ENCODE assay signal across 8 cellular contexts in the genomic region with DNA sequence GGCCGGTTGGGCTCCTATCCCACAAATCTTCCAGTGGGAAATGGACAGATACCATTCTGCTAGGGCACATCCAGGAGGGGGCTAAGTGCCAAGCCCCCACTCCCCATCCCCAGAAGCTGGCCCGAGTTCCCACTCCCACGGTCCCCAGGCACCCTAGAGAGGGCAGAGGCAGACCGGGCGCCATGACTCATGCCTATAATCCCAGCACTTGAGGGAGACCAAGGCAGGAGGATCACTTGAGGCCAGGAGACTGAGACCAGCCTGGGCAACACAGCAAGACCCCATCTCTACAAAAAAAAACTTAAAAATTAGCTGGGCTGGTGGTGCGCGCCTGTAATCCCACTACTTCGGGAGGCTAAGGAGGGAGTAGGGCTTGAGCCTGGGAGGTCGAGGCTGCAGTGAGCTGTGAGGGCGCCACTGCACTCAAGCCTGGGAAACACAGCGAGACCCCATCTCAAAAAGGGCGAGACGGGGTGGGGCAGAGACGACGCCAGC. TPM values are rescaled to one million over a fixed set of nuclear protein-coding genes. Genes with fewer than 3 reads are reported as not detected.
DNase-seq lines count a peak whose midpoint lies in the region; ATAC-seq and TF ChIP-seq lines count a peak whose summit lies in the region.

No MANE protein-coding gene starts in this region.

- H3K4me1 Mint-ChIP-seq in naive thymus-derived CD8-positive, alpha-beta T cell = peaks cover 16 to 57% (median 47%) of the 10 kb centered on the region in 4 donors

- H3K27me3 ChIP-seq in Karpas-422 (ENCODE audit: low read length) (no peaks in the 10 kb centered on the region), duodenal mucosa (ENCODE audit: control insufficient read depth in 1 of 2, insufficient read depth in 2 of 2, low read length in 2 of 2) (no peaks in the 10 kb centered on the region)

- peaks cover 4 to 13% (median 5%) of the 10 kb centered on the region in 3 donors for H3K36me3 Mint-ChIP-seq in naive thymus-derived CD8-positive, alpha-beta T cell

- intact Hi-C loops in sciatic nerve (cut with DNase I) = no loop called here

- no peak overlapping the region for H3K9ac ChIP-seq in Karpas-422 (ENCODE audit: low read length)
- peak overlapping the region in 1 of 2 donors; percentile 43 for H3K9ac ChIP-seq in duodenal mucosa (ENCODE audit: low read depth in 1 of 2, low read length in 2 of 2)

- no peak for DNase-seq in AG10803 (ENCODE audit: low read depth)
- DNase-seq in Karpas-422 = no peak
- no peak for DNase-seq in naive thymus-derived CD8-positive, alpha-beta T cell
- DNase-seq in sciatic nerve (ENCODE audit: low spot score) = no peak
- no peak for DNase-seq in hypothalamus (lab: John Stamatoyannopoulos, UW)
- no peak for DNase-seq in A172 (ENCODE audit: low spot score)

- H3K9me2 ChIP-seq in Karpas-422 (replicated peaks; ENCODE audit: insufficient read depth, low read length) = no peaks in the 10 kb centered on the region

- H3K27me3 Mint-ChIP-seq in naive thymus-derived CD8-positive, alpha-beta T cell = no peaks in the 10 kb centered on the region

- no peak for ATAC-seq in naive thymus-derived CD8-positive, alpha-beta T cell
- no peak for ATAC-seq in sciatic nerve
- ATAC-seq in HG02623 (IDR thresholded peaks at IDR 0.05; ENCODE audit: unreplicated experiment) = no peak

- peak overlapping the region; percentile 53 for H3K4me2 ChIP-seq in Karpas-422 (ENCODE audit: low read depth, low read length, poor library complexity, severe bottlenecking)

- no peak overlapping the region for H3K27ac ChIP-seq in Karpas-422 (ENCODE audit: low read length)
- H3K27ac ChIP-seq in duodenal mucosa (ENCODE audit: low read depth, low read length) = no peak overlapping the region

- H3K9me3 Mint-ChIP-seq in naive thymus-derived CD8-positive, alpha-beta T cell = peaks cover 0 to 4% (median 0%) of the 10 kb centered on the region in 9 donors

- TF ChIP-seq CTCF in AG10803 (conservative IDR thresholded peaks at IDR 0.05; ENCODE audit: low read length) = no peak

- no peak overlapping the region for H2AFZ ChIP-seq in Karpas-422 (ENCODE audit: low read length)

- no peaks in the 10 kb centered on the region for H4K20me1 ChIP-seq in Karpas-422 (ENCODE audit: insufficient read depth, low read depth, low read length)

- peak overlapping the region; percentile 75 to 89 (median 84) for H3K4me3 Mint-ChIP-seq in naive thymus-derived CD8-positive, alpha-beta T cell

- H3K9me3 ChIP-seq in Karpas-422 (ENCODE audit: low read length) (no peaks in the 10 kb centered on the region), duodenal mucosa (ENCODE audit: control insufficient read depth in 1 of 2, low read length in 2 of 2) (no peaks in the 10 kb centered on the region)

- POLR2A ChIA-PET in naive thymus-derived CD8-positive, alpha-beta T cell (lab: Charles Lee) = no interaction called here

- peak overlapping the region; percentile 31 to 90 (median 79) for H3K27ac Mint-ChIP-seq in naive thymus-derived CD8-positive, alpha-beta T cell

- H3K4me1 ChIP-seq in Karpas-422 (ENCODE audit: low read length) (peaks cover 9% of the 10 kb centered on the region), duodenal mucosa (ENCODE audit: control insufficient read depth in 1 of 2, insufficient read depth in 2 of 2, low read length in 2 of 2) (peaks cover 15 to 23% of the 10 kb centered on the region in 2 donors)

- H3K4me3 ChIP-seq in AG10803 (ENCODE audit: low read length) (peak overlapping the region; percentile 74), Karpas-422 (ENCODE audit: low read length) (peak overlapping the region; percentile 51; the same call in 1 of the 2 replicates), duodenal mucosa (ENCODE audit: low read depth in 1 of 2, low read length in 2 of 2) (peak overlapping the region; percentile 69 to 71)

- H3K79me2 ChIP-seq in Karpas-422 (ENCODE audit: low read length) = no peaks in the 10 kb centered on the region

- no peaks in the 10 kb centered on the region for H3K36me3 ChIP-seq in Karpas-422 (ENCODE audit: insufficient read depth, low read length)
- no peaks in the 10 kb centered on the region for H3K36me3 ChIP-seq in duodenal mucosa (ENCODE audit: control insufficient read depth in 1 of 2, insufficient read depth in 2 of 2, low read length in 2 of 2)

RNA-seq across cellular contexts. Expression of a gene that starts 0.9 kb away (rescaled TPM):
- total RNA-seq in Karpas-422 (2014; rRNA removed; shearing (Covaris generic); ENCODE audit: low replicate concordance) = 3.1 and 8.1 TPM in 2 replicates
- 10 to 100 TPM; 18.7 to 21.4 TPM for total RNA-seq in naive thymus-derived CD8-positive, alpha-beta T cell
- 10 to 100 TPM in 1 of 3 donors, 1 to 10 TPM in 2; 4.6 to 13.7 (median 8.5) TPM for polyA plus RNA-seq in naive thymus-derived CD8-positive, alpha-beta T cell
- 46.7 TPM for total RNA-seq in sciatic nerve
- total RNA-seq in A172 (2014; rRNA removed; shearing (Covaris generic)) = 16.4 and 22.4 TPM in 2 replicates
